ENCODE assay signal across 1 cellular context in genomic region chr19:13881692-13882418, GRCh38.
TF ChIP-seq lines count a peak whose summit lies in the region.

No MANE protein-coding gene starts in this region.

TF ChIP-seq in A549, 52 proteins besides CTCF, POLR2A, EP300 and RAD21 (continued from another document):
- TF ChIP-seq ELK1 (IDR thresholded peaks at IDR 0.05; ENCODE audit: low read depth, low read length) (no peak), RARB (CRISPR knock-in tag; IDR thresholded peaks at IDR 0.05) (no peak), MAFK (IDR thresholded peaks at IDR 0.05; ENCODE audit: partially characterized antibody) (no peak), USF2 (IDR thresholded peaks at IDR 0.05) (no peak)
